8 cellular contexts compared by ENCODE assay signal in the genomic region with DNA sequence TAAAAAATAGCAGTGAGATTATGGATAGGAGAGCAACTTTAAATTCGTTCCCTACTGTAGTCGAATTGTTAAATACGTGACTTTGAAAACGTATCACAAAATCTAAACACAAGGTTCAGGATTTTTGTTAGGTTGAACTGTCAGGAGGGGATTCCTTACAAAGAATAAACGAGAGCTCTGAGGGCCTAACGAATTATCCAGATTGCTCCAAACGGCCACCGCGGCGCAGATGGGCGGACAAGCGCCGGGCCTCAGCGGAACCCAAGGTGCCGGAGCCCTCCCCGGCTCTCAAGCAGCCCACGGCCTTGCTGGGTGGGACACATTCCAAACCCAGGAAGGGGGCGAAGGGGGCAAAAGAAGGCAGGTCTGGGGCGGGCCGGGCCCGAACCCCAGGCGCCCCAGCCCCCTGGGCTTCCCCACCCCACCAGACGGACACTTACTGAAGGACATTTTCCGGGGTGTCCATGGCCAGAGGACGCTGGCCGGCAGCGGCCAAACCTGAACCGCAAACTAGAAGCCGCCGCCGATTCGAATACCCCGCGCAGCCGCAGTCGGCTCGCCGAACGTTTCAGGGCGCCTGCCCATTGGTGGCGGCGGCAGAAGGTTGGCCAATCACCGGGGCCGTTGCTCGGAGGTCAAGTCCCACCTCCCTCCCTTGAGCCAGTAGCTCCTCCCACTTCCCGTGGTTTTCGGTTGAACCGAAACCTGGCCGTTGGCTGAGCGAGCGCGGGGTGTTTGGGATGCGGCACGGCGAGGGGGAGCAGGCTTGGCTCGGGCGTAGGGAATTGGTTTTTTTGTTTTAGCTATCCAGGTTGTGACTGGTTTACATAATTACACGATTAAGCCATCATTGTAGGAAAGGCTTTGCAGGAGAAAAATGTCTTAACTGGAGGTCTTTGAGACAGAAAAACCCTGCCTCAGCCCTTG. TPM values are rescaled to one million over a fixed set of nuclear protein-coding genes. Genes with fewer than 3 reads are reported as not detected.
DNase-seq lines count a peak whose midpoint lies in the region; ATAC-seq, FAIRE-seq and TF ChIP-seq lines count a peak whose summit lies in the region.

A gene (minus strand): TSS at position 534 of the 927 bp plus-strand sequence. CDS start 68 bp downstream, at position 466.

- under 1% methylated on average over 47 of the region's 58 CpGs for WGBS in smooth muscle cell (ENCODE audit: low lambda C conversion rate)

- peak within 1 kb of the TSS; percentile 97 for H2AFZ ChIP-seq in smooth muscle cell (ENCODE audit: low read depth)

- H3K27me3 ChIP-seq in WERI-Rb-1 (ENCODE audit: insufficient read depth, low read depth, severe bottlenecking) (peaks cover 23% of the 10 kb centered on the region), bronchial epithelial cell (ENCODE audit: control insufficient read depth, insufficient read depth, low read length) (no peaks in the 10 kb centered on the region), smooth muscle cell (ENCODE audit: low read depth) (no peaks in the 10 kb centered on the region)

- peaks cover 9% of the 10 kb centered on the region for H3K36me3 ChIP-seq in WERI-Rb-1
- H3K36me3 ChIP-seq in bronchial epithelial cell (ENCODE audit: control insufficient read depth, insufficient read depth, low read length): peaks cover under 1% of the 10 kb centered on the region
- H3K36me3 ChIP-seq in smooth muscle cell (ENCODE audit: low read depth): no peaks in the 10 kb centered on the region

- TF ChIP-seq CTCF in WERI-Rb-1 (IDR thresholded peaks at IDR 0.05; ENCODE audit: low read depth, low read length) (no peak), bronchial epithelial cell (IDR thresholded peaks at IDR 0.05; ENCODE audit: insufficient read depth, low read length, severe bottlenecking) (no peak), smooth muscle cell (IDR thresholded peaks at IDR 0.05; ENCODE audit: borderline replicate concordance, insufficient read depth, poor library complexity, severe bottlenecking) (no peak)

- H3K9ac ChIP-seq in smooth muscle cell (ENCODE audit: low read depth): peak within 1 kb of the TSS; percentile 66

- no peaks in the 10 kb centered on the region for H3K9me3 ChIP-seq in WERI-Rb-1 (ENCODE audit: severe bottlenecking)
- no peaks in the 10 kb centered on the region for H3K9me3 ChIP-seq in smooth muscle cell (replicated peaks; ENCODE audit: low read depth)

- peaks cover 31% of the 10 kb centered on the region for H3K79me2 ChIP-seq in smooth muscle cell (ENCODE audit: low read depth)

- ATAC-seq in GM18873 (IDR thresholded peaks at IDR 0.05; ENCODE audit: low FRiP score, unreplicated experiment) (peak; percentile 68), HG03139 (IDR thresholded peaks at IDR 0.05; ENCODE audit: unreplicated experiment) (peak; percentile 69)

- FAIRE-seq in bronchial epithelial cell (lab: Jason Lieb, UNC): no peak

- H3K4me1 ChIP-seq in smooth muscle cell (ENCODE audit: low read depth): peaks cover 26% of the 10 kb centered on the region

- H3F3A ChIP-seq in smooth muscle cell (ENCODE audit: low read depth): peaks cover 10% of the 10 kb centered on the region

- in situ Hi-C loops in ACHN (cut with HindIII; ENCODE audit: low pct_ligation_motif_present, low pct_unique_long_range_greater_than_20kb, low sequenced_read_pairs): no loop called here

- DNase-seq in ACHN (peak; percentile 99), NCI-H2227 (lab: John Stamatoyannopoulos, UW; ENCODE audit: unreplicated experiment) (peak; percentile 98), WERI-Rb-1 (peak; percentile 96), bronchial epithelial cell (ENCODE audit: low read depth) (peak; percentile 90), iPS-NIHi11 (ENCODE audit: low spot score) (peak; percentile 99), smooth muscle cell (lab: John Stamatoyannopoulos, UW; ENCODE audit: unreplicated experiment) (peak; percentile 87)

- H3K4me3 ChIP-seq in WERI-Rb-1 (ENCODE audit: low read depth, low read length) (peak within 1 kb of the TSS; percentile 94), bronchial epithelial cell (ENCODE audit: low read depth, low read length) (peak within 1 kb of the TSS; percentile 76), smooth muscle cell (peak within 1 kb of the TSS; percentile 82)

- no peaks in the 10 kb centered on the region for H4K20me1 ChIP-seq in smooth muscle cell (ENCODE audit: low read depth)

- H3K27ac ChIP-seq in WERI-Rb-1 (peak within 1 kb of the TSS; percentile 74), smooth muscle cell (ENCODE audit: low read depth) (peak within 1 kb of the TSS; percentile 68)

- peak within 1 kb of the TSS; percentile 92 for H3K4me2 ChIP-seq in smooth muscle cell

RNA-seq across cellular contexts. Expression of the gene that starts here (rescaled TPM):
- 1.2 and 1.3 TPM in 2 replicates for total RNA-seq in bronchial epithelial cell
- total RNA-seq in smooth muscle cell: 18.6 and 20.8 TPM in 2 replicates
- 8.6 and 9.1 TPM in 2 replicates for polyA plus RNA-seq in smooth muscle cell

Comparison
In these comparisons a context has a peak if more than half of its experiments do, and no peak if none do; other contexts are left out.
1. Peak in every context shown above with its lines: DNase-seq, ATAC-seq, H3K4me3 ChIP-seq and H3K27ac ChIP-seq.